15 cellular contexts compared by ENCODE assay signal in genomic region chr19:52880895-52881389, GRCh38. TPM values are rescaled to one million over a fixed set of nuclear protein-coding genes. Genes with fewer than 3 reads are reported as not detected.
A peak's percentile ranks its signal among the peaks of the same experiment; 100 is the strongest.
DNase-seq lines count a peak whose midpoint lies in the region; ATAC-seq and TF ChIP-seq lines count a peak whose summit lies in the region.
"Had no signal": no experiment of that assay in that cellular context is flagged by ENCODE, and none has a peak within 500 bp of the region (broad histone marks: within the 10 kb centered on the region; RNA-seq: fewer than 3 reads in every experiment).

No MANE protein-coding gene starts in this region.

- intact Hi-C loops in HCT116 (cut with micrococcal nuclease), result no loop called here

- no peaks in the 10 kb centered on the region for H3K79me2 ChIP-seq in HCT116 (ENCODE audit: insufficient read depth, low read length)

- H3K36me3 ChIP-seq in HCT116 (ENCODE audit: control insufficient read depth in 1 of 2, insufficient read depth in 2 of 2, low read length in 2 of 2), result peaks cover 7 to 35% of the 10 kb centered on the region in 2 experiments
- H3K36me3 ChIP-seq in adipocyte (ENCODE audit: control insufficient read depth, insufficient read depth, low read length, severe bottlenecking), result peaks cover 84% of the 10 kb centered on the region
- peaks cover 30% of the 10 kb centered on the region for H3K36me3 ChIP-seq in MG63

- peak overlapping the region; percentile 38 for H3K4me3 Mint-ChIP-seq in endothelial cell (ENCODE audit: unreplicated experiment)
- H3K4me3 Mint-ChIP-seq: B cell; CD14-positive monocyte; CD8-positive, alpha-beta memory T cell had no signal

- H3K9me2 ChIP-seq in HCT116 (ENCODE audit: insufficient read depth), result no peaks in the 10 kb centered on the region

- CTCF ChIA-PET in HCT116 (lab: Charles Lee), result no interaction called here

- no peak for DNase-seq in HCT116 (ENCODE audit: low read depth, low spot score)
- no peak for DNase-seq in adipocyte (ENCODE audit: low read depth)
- no peak for DNase-seq in endothelial cell (ENCODE audit: low spot score)
- DNase-seq in germinal center (ENCODE audit: low spot score), result no peak
- DNase-seq in MG63, result no peak
- no peak for DNase-seq in amniotic stem cell (lab: John Stamatoyannopoulos, UW)
- no peak for DNase-seq in activated CD4-positive, CD25-positive, alpha-beta regulatory T cell treated with anti-CD3 and anti-CD28 coated beads, Interleukin-2, amount 50 U/mL, for 72 hours
- DNase-seq: CD8-positive, alpha-beta memory T cell; DMS53; GF-D8; GM23248; H7 had no signal

- H3K27me3 ChIP-seq in HCT116 (ENCODE audit: insufficient read depth, low read length), result no peaks in the 10 kb centered on the region
- H3K27me3 ChIP-seq in adipocyte (replicated peaks; ENCODE audit: control insufficient read depth, insufficient read depth, low read length), result no peaks in the 10 kb centered on the region
- H3K27me3 ChIP-seq in MG63, result no peaks in the 10 kb centered on the region

- H3K4me1 ChIP-seq in HCT116 (ENCODE audit: control insufficient read depth in 1 of 2, insufficient read depth in 2 of 2, low read length in 2 of 2) (no peaks in the 10 kb centered on the region), adipocyte (ENCODE audit: control insufficient read depth, insufficient read depth, low read length) (no peaks in the 10 kb centered on the region)

- peaks cover 21 to 39% of the 10 kb centered on the region in 2 experiments; a peak in 2 of 4 replicates for H3K9me3 ChIP-seq in HCT116 (ENCODE audit: control insufficient read depth in 1 of 2, insufficient read depth in 1 of 2, low read depth in 1 of 2, low read length in 2 of 2)
- peaks cover 85% of the 10 kb centered on the region for H3K9me3 ChIP-seq in adipocyte (ENCODE audit: control insufficient read depth, low read length)
- peaks cover 22% of the 10 kb centered on the region for H3K9me3 ChIP-seq in MG63

- no peak for TF ChIP-seq RAD21 in HCT116 (IDR thresholded peaks at IDR 0.05; ENCODE audit: low read depth)

- no peak for ATAC-seq in HCT116

- H3K27me3 Mint-ChIP-seq in endothelial cell (ENCODE audit: unreplicated experiment), result peaks cover 4% of the 10 kb centered on the region
- H3K27me3 Mint-ChIP-seq: B cell; CD8-positive, alpha-beta memory T cell; IgD-negative memory B cell had no signal

- H3K36me3 Mint-ChIP-seq in endothelial cell (ENCODE audit: low read depth, unreplicated experiment), result peaks cover 64% of the 10 kb centered on the region

- no peak overlapping the region for H3K27ac Mint-ChIP-seq in endothelial cell (ENCODE audit: unreplicated experiment)
- H3K27ac Mint-ChIP-seq: B cell; CD14-positive monocyte; CD8-positive, alpha-beta memory T cell had no signal

- TF ChIP-seq CTCF in HCT116 (IDR thresholded peaks at IDR 0.05 in 2 of 3, conservative IDR thresholded peaks at IDR 0.05 in 1 of 3; ENCODE audit: borderline replicate concordance in 1 of 3, insufficient read depth in 1 of 3, low read depth in 2 of 3, low read length in 2 of 3) (no peak), endothelial cell (IDR thresholded peaks at IDR 0.05; ENCODE audit: unreplicated experiment) (no peak)

- H3K27ac ChIP-seq in HCT116 (ENCODE audit: low read depth, low read length), result no peak overlapping the region
- H3K27ac ChIP-seq: GM23248 had no signal

- H2AFZ ChIP-seq in HCT116 (ENCODE audit: low read depth, low read length, poor library complexity, severe bottlenecking), result no peak overlapping the region
- H2AFZ ChIP-seq: GM23248 had no signal

- POLR2A ChIA-PET in HCT116 (lab: Charles Lee), result no interaction called here

- no peak for TF ChIP-seq POLR2A in HCT116 (IDR thresholded peaks at IDR 0.05; ENCODE audit: borderline replicate concordance, extremely low read depth, insufficient read depth, insufficient read length)

- H3K9me3 Mint-ChIP-seq in endothelial cell (ENCODE audit: unreplicated experiment), result no peaks in the 10 kb centered on the region

- no peaks in the 10 kb centered on the region for H4K20me1 ChIP-seq in HCT116 (ENCODE audit: insufficient read depth)

- RAD21 ChIA-PET in HCT116 (lab: Charles Lee; ENCODE audit: low non-redundant PET in 1 of 2, low total read pairs in 2 of 2, uncharacterized antibody in 2 of 2, unreplicated experiment in 2 of 2), result no interaction called here

- no peak overlapping the region for H3K4me3 ChIP-seq in HCT116 (replicated peaks in 1 of 2; ENCODE audit: low read depth in 1 of 2, low read length in 2 of 2)
- H3K4me3 ChIP-seq in adipocyte (ENCODE audit: low read length), result peak overlapping the region; percentile 45
- H3K4me3 ChIP-seq in MG63, result no peak overlapping the region
- H3K4me3 ChIP-seq: GM23248 had no signal

- no peak overlapping the region for H3K4me2 ChIP-seq in HCT116 (ENCODE audit: low read length)

- TSS peak; percentile 22 for BruUV-seq in HCT116 (replicated peaks; lab: Mats Ljungman, UMichigan)

- no peaks in the 10 kb centered on the region for H3K4me1 Mint-ChIP-seq in endothelial cell (ENCODE audit: unreplicated experiment)
- H3K4me1 Mint-ChIP-seq: B cell; CD14-positive monocyte; CD8-positive, alpha-beta memory T cell; IgD-negative memory B cell had no signal

- H3K9ac ChIP-seq in HCT116 (ENCODE audit: low read length), result no peak overlapping the region
- H3K9ac ChIP-seq in adipocyte (ENCODE audit: low read length), result no peak overlapping the region
- H3K9ac ChIP-seq: GM23248 had no signal

TF ChIP-seq in HCT116, 20 proteins besides CTCF, POLR2A, EP300 and RAD21:
- TF ChIP-seq EZH2 (IDR thresholded peaks at IDR 0.05), result no peak
- TF ChIP-seq ZNF274 (IDR thresholded peaks at IDR 0.05; ENCODE audit: low read depth, low read length), result peak; percentile 65

RNA-seq across cellular contexts. Expression of gene ZNF320, which starts 16.5 kb away (rescaled TPM):
- total RNA-seq in HCT116 (2021; ENCODE audit: unreplicated experiment) (9.2 TPM), endothelial cell (ENCODE audit: unreplicated experiment) (34.7 TPM)
- polyA plus RNA-seq in HCT116 (2012), result 2.5 and 4.2 TPM in 2 replicates
- total RNA-seq in MG63 (2014; rRNA removed; shearing (Covaris generic); ENCODE audit: low replicate concordance), result 1.6 TPM in 1 of 2 replicates, not detected in the other

RNA-seq across cellular contexts. Expression of gene ZNF468, which starts 23.5 kb away (rescaled TPM):
- total RNA-seq in HCT116 (2021; ENCODE audit: unreplicated experiment), result 12.3 TPM
- 7.7 and 9.5 TPM in 2 replicates for polyA plus RNA-seq in HCT116 (2012)
- 21.4 TPM for total RNA-seq in endothelial cell (ENCODE audit: unreplicated experiment)
- 8.2 and 18.3 TPM in 2 replicates for total RNA-seq in MG63 (2014; rRNA removed; shearing (Covaris generic); ENCODE audit: low replicate concordance)

RNA-seq across cellular contexts. Expression of gene ZNF888, which starts 42.3 kb away (rescaled TPM):
- total RNA-seq in HCT116 (2021; ENCODE audit: unreplicated experiment), result 6.4 TPM
- polyA plus RNA-seq in HCT116 (2012), result 2.7 and 4.7 TPM in 2 replicates
- 12.2 TPM for total RNA-seq in endothelial cell (ENCODE audit: unreplicated experiment)
- 1.5 and 2.3 TPM in 2 replicates for total RNA-seq in MG63 (2014; rRNA removed; shearing (Covaris generic); ENCODE audit: low replicate concordance)

RNA-seq across cellular contexts. Expression of gene ZNF28, which starts 59.5 kb away (rescaled TPM):
- total RNA-seq in HCT116 (2021; ENCODE audit: unreplicated experiment) (17.8 TPM), endothelial cell (ENCODE audit: unreplicated experiment) (22.3 TPM)
- 10.8 and 12.6 TPM in 2 replicates for polyA plus RNA-seq in HCT116 (2012)
- 7.8 and 14.1 TPM in 2 replicates for total RNA-seq in MG63 (2014; rRNA removed; shearing (Covaris generic); ENCODE audit: low replicate concordance)
